Comparison of ENCODE assay signal across 29 cellular contexts in genomic region chr7:21269021-21269420, GRCh38.
"Had no signal": no experiment of that assay in that cellular context is flagged by ENCODE, and none has a peak within 500 bp of the region (broad histone marks: within the 10 kb centered on the region; RNA-seq: fewer than 3 reads in every experiment).

No MANE protein-coding gene starts in this region.

- H3K9me3 ChIP-seq: ascending aorta, breast epithelium, colonic mucosa, esophagus squamous epithelium, gastroesophageal sphincter, heart right ventricle had no signal

- H3K27ac ChIP-seq: ascending aorta, breast epithelium, cardiac muscle cell, colonic mucosa, epithelial cell of prostate, esophagus squamous epithelium, gastroesophageal sphincter, heart right ventricle had no signal

- ATAC-seq: activated CD4-positive, alpha-beta T cell treated with anti-CD3 and anti-CD28 coated beads for 36 hours; activated naive CD4-positive, alpha-beta T cell treated with anti-CD3 and anti-CD28 coated beads, Interleukin-2, amount 50 U/mL, for 72 hours; activated T-cell treated with anti-CD3 and anti-CD28 coated beads, Interleukin-2, amount 50 U/mL, for 72 hours; gastroesophageal sphincter; heart right ventricle had no signal

- H3K4me1 ChIP-seq: ascending aorta, breast epithelium, colonic mucosa, esophagus squamous epithelium, gastroesophageal sphincter, heart right ventricle had no signal

- FAIRE-seq: endometrium, endothelial cell of umbilical vein had no signal

- H3K36me3 ChIP-seq: ascending aorta, breast epithelium, cardiac muscle cell, colonic mucosa, esophagus squamous epithelium, gastroesophageal sphincter, heart right ventricle had no signal

- DNase-seq: activated CD4-positive, alpha-beta memory T cell treated with anti-CD3 and anti-CD28 coated beads, Interleukin-2, amount 10 ng/mL, durations not matched to agents 7 days and 5 days; activated CD4-positive, alpha-beta T cell treated with anti-CD3 and anti-CD28 coated beads for 36 hours; activated CD4-positive, alpha-beta T cell treated with anti-CD3 and anti-CD28 coated beads, Interleukin-2, amount 10 ng/mL, durations not matched to agents 24 days and 14 days; activated CD4-positive, CD25-positive, alpha-beta regulatory T cell; activated CD4-positive, CD25-positive, alpha-beta regulatory T cell treated with anti-CD3 and anti-CD28 coated beads, Interleukin-2, amount 50 U/mL, for 72 hours; activated CD8-positive, alpha-beta memory T cell treated with anti-CD3 and anti-CD28 coated beads, Interleukin-2, amount 50 U/mL, for 48 hours; activated gamma-delta T cell; activated naive CD4-positive, alpha-beta T cell; activated naive CD4-positive, alpha-beta T cell treated with anti-CD3 and anti-CD28 coated beads, Interleukin-2, amount 10 ng/mL, durations not matched to agents 7 days and 5 days; activated naive CD8-positive, alpha-beta T cell treated with anti-CD3 and anti-CD28 coated beads, Interleukin-2, amount 10 ng/mL, durations not matched to agents 7 days and 5 days; activated T-cell treated with anti-CD3 and anti-CD28 coated beads for 4 hours; activated T-cell treated with anti-CD3 and anti-CD28 coated beads, Interleukin-2, amount 50 U/mL, for 24 hours; activated T-cell treated with anti-CD3 and anti-CD28 coated beads, Interleukin-2, amount 50 U/mL, for 72 hours; central memory CD4-positive, alpha-beta T cell; cerebellar nuclear complex; colonic mucosa; effector CD8-positive, alpha-beta T cell; esophagus squamous epithelium; foreskin melanocyte; heart right ventricle; T-helper 9 cell had no signal

- H3K4me3 ChIP-seq: ascending aorta, breast epithelium, cardiac muscle cell, colonic mucosa, esophagus squamous epithelium, gastroesophageal sphincter, heart right ventricle had no signal

- H3K27me3 ChIP-seq: ascending aorta, breast epithelium, cardiac muscle cell, colonic mucosa, esophagus squamous epithelium had no signal
